ENCODE assay signal across 16 cellular contexts in the genomic region with DNA sequence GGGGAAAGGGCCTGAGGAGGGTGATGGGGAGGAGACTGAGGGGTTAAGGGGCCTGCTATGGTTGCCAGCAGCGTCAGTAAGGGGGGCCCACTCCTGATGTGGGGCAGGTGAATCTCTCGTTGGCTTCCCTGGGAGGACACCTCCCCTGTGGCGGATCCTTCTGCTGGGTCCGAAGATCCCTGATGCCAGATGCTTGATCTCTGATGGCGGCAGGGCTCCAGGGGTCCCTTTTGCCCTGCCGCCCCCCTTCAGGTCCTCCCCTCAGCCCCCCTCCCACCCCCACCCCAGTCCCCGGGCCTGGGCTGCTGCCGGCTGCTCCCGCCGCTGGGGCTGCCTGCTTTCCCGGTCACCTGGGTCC. TPM values are rescaled to one million over a fixed set of nuclear protein-coding genes. Genes with fewer than 3 reads are reported as not detected.
A peak's percentile ranks its signal among the peaks of the same experiment; 100 is the strongest.
DNase-seq lines count a peak whose midpoint lies in the region; ATAC-seq and TF ChIP-seq lines count a peak whose summit lies in the region.
"Had no signal": no experiment of that assay in that cellular context is flagged by ENCODE, and none has a peak within 500 bp of the region (broad histone marks: within the 10 kb centered on the region; RNA-seq: fewer than 3 reads in every experiment).

No MANE protein-coding gene starts in this region.

- TF ChIP-seq CTCF in chondrocyte (IDR thresholded peaks at IDR 0.05), result no peak
- TF ChIP-seq CTCF in smooth muscle cell (IDR thresholded peaks at IDR 0.05; ENCODE audit: borderline replicate concordance, insufficient read depth, poor library complexity, severe bottlenecking), result no peak
- TF ChIP-seq CTCF in Peyer's patch (IDR thresholded peaks at IDR 0.05), result no peak

- no peaks in the 10 kb centered on the region for H3K9me3 ChIP-seq in HUES6 (ENCODE audit: control insufficient read depth, insufficient read depth, low read depth, low read length)
- no peaks in the 10 kb centered on the region for H3K9me3 ChIP-seq in iPS-18c (ENCODE audit: control insufficient read depth, insufficient read depth, low read length)
- H3K9me3 ChIP-seq in smooth muscle cell (replicated peaks; ENCODE audit: low read depth), result no peaks in the 10 kb centered on the region
- H3K9me3 ChIP-seq in Peyer's patch, result no peaks in the 10 kb centered on the region
- H3K9me3 ChIP-seq: HAP-1, spleen had no signal

- peaks cover 29% of the 10 kb centered on the region for H3K27me3 Mint-ChIP-seq in chondrocyte (ENCODE audit: low read depth)
- H3K27me3 Mint-ChIP-seq in activated T-helper 17 cell treated with anti-CD3 and anti-CD28 coated beads, Interleukin-2, amount 50 U/mL, for 72 hours, result peaks cover 51% of the 10 kb centered on the region

- peaks cover 3% of the 10 kb centered on the region for H3F3A ChIP-seq in smooth muscle cell (ENCODE audit: low read depth)

- H2AFZ ChIP-seq in smooth muscle cell (ENCODE audit: low read depth), result no peak overlapping the region

- DNase-seq in chondrocyte (ENCODE audit: low spot score) (no peak), smooth muscle cell (lab: John Stamatoyannopoulos, UW; ENCODE audit: unreplicated experiment) (no peak), NCI-H187 treated with DMSO at 0.1 percent for 48 hours (lab: John Stamatoyannopoulos, UW) (no peak), Peyer's patch (no peak)
- DNase-seq: AML-193, spleen had no signal

- no peaks in the 10 kb centered on the region for H3K79me2 ChIP-seq in smooth muscle cell (ENCODE audit: low read depth)

- H4K20me1 ChIP-seq in smooth muscle cell (ENCODE audit: low read depth), result no peaks in the 10 kb centered on the region

- no peak overlapping the region for H3K9ac ChIP-seq in HUES6 (ENCODE audit: low read length)
- no peak overlapping the region for H3K9ac ChIP-seq in smooth muscle cell (ENCODE audit: low read depth)

- TF ChIP-seq POLR2A in Peyer's patch (IDR thresholded peaks at IDR 0.05), result no peak

- no peak for ATAC-seq in activated T-helper 17 cell treated with anti-CD3 and anti-CD28 coated beads, Interleukin-2, amount 50 U/mL, for 72 hours (replicated peaks)
- ATAC-seq in GM18858 (IDR thresholded peaks at IDR 0.05; ENCODE audit: unreplicated experiment), result no peak
- ATAC-seq: activated T-cell treated with anti-CD3 and anti-CD28 coated beads, Interleukin-2, amount 50 U/mL, for 72 hours; natural killer cell treated with Interleukin-12 subunit alpha and Interleukin-12 subunit beta and Interleukin-15 and Interleukin-18, amount 100 ng/mL, for 72 hours had no signal

- no peak overlapping the region for H3K27ac ChIP-seq in HUES6 (ENCODE audit: low read depth, low read length)
- no peak overlapping the region for H3K27ac ChIP-seq in smooth muscle cell (ENCODE audit: low read depth)
- no peak overlapping the region for H3K27ac ChIP-seq in Peyer's patch
- H3K27ac ChIP-seq: spleen had no signal

- no peaks in the 10 kb centered on the region for H3K9me3 Mint-ChIP-seq in chondrocyte (ENCODE audit: low read depth)
- no peaks in the 10 kb centered on the region for H3K9me3 Mint-ChIP-seq in activated T-helper 17 cell treated with anti-CD3 and anti-CD28 coated beads, Interleukin-2, amount 50 U/mL, for 72 hours
- H3K9me3 Mint-ChIP-seq: activated naive CD4-positive, alpha-beta T cell treated with anti-CD3 and anti-CD28 coated beads, Interleukin-2, amount 50 U/mL, for 24 hours; activated T-cell treated with anti-CD3 and anti-CD28 coated beads, Interleukin-2, amount 50 U/mL, for 72 hours; natural killer cell treated with Interleukin-12 subunit alpha and Interleukin-12 subunit beta and Interleukin-15 and Interleukin-18, amount 100 ng/mL, for 72 hours had no signal

- H3K27ac Mint-ChIP-seq in chondrocyte (ENCODE audit: unreplicated experiment), result no peak overlapping the region
- no peak overlapping the region for H3K27ac Mint-ChIP-seq in activated T-helper 17 cell treated with anti-CD3 and anti-CD28 coated beads, Interleukin-2, amount 50 U/mL, for 72 hours
- H3K27ac Mint-ChIP-seq: activated naive CD4-positive, alpha-beta T cell treated with anti-CD3 and anti-CD28 coated beads, Interleukin-2, amount 50 U/mL, for 24 hours; activated T-cell treated with anti-CD3 and anti-CD28 coated beads, Interleukin-2, amount 50 U/mL, for 72 hours; natural killer cell treated with Interleukin-12 subunit alpha and Interleukin-12 subunit beta and Interleukin-15 and Interleukin-18, amount 100 ng/mL, for 72 hours had no signal

- H3K4me1 ChIP-seq in HUES6 (ENCODE audit: control insufficient read depth, insufficient read depth, low read length) (0 out of 2 replicates have a peak, but pooled peaks cover 3% of the 10 kb centered on the region), smooth muscle cell (ENCODE audit: low read depth) (peaks cover 18% of the 10 kb centered on the region), Peyer's patch (peaks cover 0 to 36% (median under 1%) of the 10 kb centered on the region in 4 donors)

- H3K36me3 Mint-ChIP-seq in chondrocyte (ENCODE audit: low read depth), result peaks cover 4% of the 10 kb centered on the region
- no peaks in the 10 kb centered on the region for H3K36me3 Mint-ChIP-seq in activated T-helper 17 cell treated with anti-CD3 and anti-CD28 coated beads, Interleukin-2, amount 50 U/mL, for 72 hours (ENCODE audit: low read depth)
- H3K36me3 Mint-ChIP-seq: activated naive CD4-positive, alpha-beta T cell treated with anti-CD3 and anti-CD28 coated beads, Interleukin-2, amount 50 U/mL, for 24 hours; natural killer cell treated with Interleukin-12 subunit alpha and Interleukin-12 subunit beta and Interleukin-15 and Interleukin-18, amount 100 ng/mL, for 72 hours had no signal

- peak overlapping the region; percentile 53 for H3K4me3 ChIP-seq in HUES6 (ENCODE audit: low read depth, low read length)
- peak overlapping the region; percentile 56 for H3K4me3 ChIP-seq in iPS-18c (ENCODE audit: insufficient read depth, low read depth, low read length)
- no peak overlapping the region for H3K4me3 ChIP-seq in smooth muscle cell
- H3K4me3 ChIP-seq in Peyer's patch, result no peak overlapping the region
- H3K4me3 ChIP-seq: HAP-1 had no signal

- H3K27me3 ChIP-seq in HUES6 (ENCODE audit: control insufficient read depth, insufficient read depth, low read length) (peaks cover 54% of the 10 kb centered on the region), smooth muscle cell (ENCODE audit: low read depth) (peaks cover 58% of the 10 kb centered on the region), Peyer's patch (peaks cover 0 to 8% of the 10 kb centered on the region in 2 donors)

- H3K36me3 ChIP-seq in HUES6 (ENCODE audit: control insufficient read depth, insufficient read depth, low read length) (no peaks in the 10 kb centered on the region), smooth muscle cell (ENCODE audit: low read depth) (no peaks in the 10 kb centered on the region), Peyer's patch (no peaks in the 10 kb centered on the region)
- H3K36me3 ChIP-seq: HAP-1, spleen had no signal

- WGBS in smooth muscle cell (ENCODE audit: low lambda C conversion rate), result 10% methylated on average over 3 of the region's 11 CpGs

- peaks cover 31% of the 10 kb centered on the region for H3K4me1 Mint-ChIP-seq in chondrocyte (ENCODE audit: low read depth)
- peaks cover 7% of the 10 kb centered on the region for H3K4me1 Mint-ChIP-seq in activated T-helper 17 cell treated with anti-CD3 and anti-CD28 coated beads, Interleukin-2, amount 50 U/mL, for 72 hours

- H3K4me2 ChIP-seq in smooth muscle cell, result peak overlapping the region; percentile 76

- peak overlapping the region; percentile 67 for H3K4me3 Mint-ChIP-seq in chondrocyte (ENCODE audit: unreplicated experiment)
- no peak overlapping the region for H3K4me3 Mint-ChIP-seq in activated T-helper 17 cell treated with anti-CD3 and anti-CD28 coated beads, Interleukin-2, amount 50 U/mL, for 72 hours
- H3K4me3 Mint-ChIP-seq: natural killer cell treated with Interleukin-12 subunit alpha and Interleukin-12 subunit beta and Interleukin-15 and Interleukin-18, amount 100 ng/mL, for 72 hours had no signal

RNA-seq across cellular contexts. Expression of gene CELF3, which starts 0.2 kb away (rescaled TPM):
- total RNA-seq in chondrocyte (not detected in 3 replicates), smooth muscle cell (not detected in 2 replicates), Peyer's patch (1 to 10 TPM; 2.5 to 7.7 (median 6.1) TPM)
- polyA plus RNA-seq in smooth muscle cell, result not detected in 2 replicates
- not detected for total RNA-seq in activated T-helper 17 cell treated with anti-CD3 and anti-CD28 coated beads, Interleukin-2, amount 50 U/mL, for 72 hours
- total RNA-seq: activated T-cell treated with anti-CD3 and anti-CD28 coated beads, Interleukin-2, amount 50 U/mL, for 72 hours; astrocyte; natural killer cell treated with Interleukin-12 subunit alpha and Interleukin-12 subunit beta and Interleukin-15 and Interleukin-18, amount 100 ng/mL, for 72 hours; ureter had no signal

RNA-seq across cellular contexts. Expression of gene RIIAD1, which starts 4.9 kb away (rescaled TPM):
- total RNA-seq in chondrocyte, result not detected in 3 replicates
- total RNA-seq in smooth muscle cell, result not detected in 2 replicates
- not detected in 2 replicates for polyA plus RNA-seq in smooth muscle cell
- total RNA-seq in activated T-helper 17 cell treated with anti-CD3 and anti-CD28 coated beads, Interleukin-2, amount 50 U/mL, for 72 hours, result not detected
- not detected for total RNA-seq in Peyer's patch
- total RNA-seq: activated T-cell treated with anti-CD3 and anti-CD28 coated beads, Interleukin-2, amount 50 U/mL, for 72 hours; astrocyte; natural killer cell treated with Interleukin-12 subunit alpha and Interleukin-12 subunit beta and Interleukin-15 and Interleukin-18, amount 100 ng/mL, for 72 hours; ureter had no signal
- polyA plus RNA-seq: spleen had no signal

RNA-seq across cellular contexts. Expression of gene MRPL9, which starts 46.9 kb away (rescaled TPM):
- total RNA-seq in chondrocyte, result 48.3 to 58.2 TPM (median 55.5 TPM) in 3 replicates
- total RNA-seq in smooth muscle cell, result 83.8 and 151 TPM in 2 replicates
- 109 and 110 TPM in 2 replicates for polyA plus RNA-seq in smooth muscle cell
- 100 to 1,000 TPM in 1 of 2 donors, 10 to 100 TPM in 1; 80.4 to 160 TPM for total RNA-seq in activated T-helper 17 cell treated with anti-CD3 and anti-CD28 coated beads, Interleukin-2, amount 50 U/mL, for 72 hours
- 10 to 100 TPM; 31.3 to 92.4 (median 40.1) TPM for total RNA-seq in Peyer's patch

Comparison
In these comparisons a context has a peak if more than half of its experiments do, and no peak if none do; other contexts are left out.
1. H3K4me3 ChIP-seq: peak in HUES6 (single experiment) and iPS-18c (single experiment); none in smooth muscle cell (single experiment) and Peyer's patch (0 of 4).